ENCODE assay signal across 2 cellular contexts in the genomic region with DNA sequence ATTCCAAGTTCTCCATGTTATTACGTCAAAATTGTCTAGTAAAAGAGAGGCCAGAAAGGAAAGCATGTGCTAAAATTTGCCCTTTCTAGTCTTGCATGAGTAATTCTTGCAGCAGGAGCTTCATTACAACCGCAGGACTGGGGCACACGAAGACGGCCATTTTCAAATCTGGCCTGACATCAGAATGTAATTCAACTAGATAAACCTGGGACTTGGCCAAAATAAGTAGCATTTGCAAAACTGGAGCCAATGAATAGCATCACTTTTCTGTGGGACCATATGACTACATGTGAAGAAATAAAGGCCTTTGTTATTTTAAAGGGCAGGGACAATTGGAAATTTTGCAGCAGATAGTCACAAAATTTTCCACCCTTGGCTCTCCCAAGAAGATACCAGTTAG.
TF ChIP-seq lines count a peak whose summit lies in the region.

No MANE protein-coding gene starts in this region.

TF ChIP-seq in SK-N-SH, 30 proteins besides CTCF, POLR2A, EP300 and RAD21 (continued from another document):
- TF ChIP-seq, protein P1, sequence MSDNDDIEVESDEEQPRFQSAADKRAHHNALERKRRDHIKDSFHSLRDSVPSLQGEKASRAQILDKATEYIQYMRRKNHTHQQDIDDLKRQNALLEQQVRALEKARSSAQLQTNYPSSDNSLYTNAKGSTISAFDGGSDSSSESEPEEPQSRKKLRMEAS (IDR thresholded peaks at IDR 0.05; ENCODE audit: low read depth): 0 out of 2 replicates have a peak, but pooled peaks have one; percentile 31
- TF ChIP-seq GABPA (IDR thresholded peaks at IDR 0.05; ENCODE audit: low read depth) (no peak), NFIC (IDR thresholded peaks at IDR 0.05; ENCODE audit: borderline replicate concordance) (peak; percentile 54; the same call in 1 of the 2 replicates)

TF ChIP-seq in SK-N-SH treated with all-trans-retinoic acid at 6 μM for 48 hours, 23 proteins besides CTCF, POLR2A, EP300 and RAD21 (continued from another document):
- TF ChIP-seq, protein P2, sequence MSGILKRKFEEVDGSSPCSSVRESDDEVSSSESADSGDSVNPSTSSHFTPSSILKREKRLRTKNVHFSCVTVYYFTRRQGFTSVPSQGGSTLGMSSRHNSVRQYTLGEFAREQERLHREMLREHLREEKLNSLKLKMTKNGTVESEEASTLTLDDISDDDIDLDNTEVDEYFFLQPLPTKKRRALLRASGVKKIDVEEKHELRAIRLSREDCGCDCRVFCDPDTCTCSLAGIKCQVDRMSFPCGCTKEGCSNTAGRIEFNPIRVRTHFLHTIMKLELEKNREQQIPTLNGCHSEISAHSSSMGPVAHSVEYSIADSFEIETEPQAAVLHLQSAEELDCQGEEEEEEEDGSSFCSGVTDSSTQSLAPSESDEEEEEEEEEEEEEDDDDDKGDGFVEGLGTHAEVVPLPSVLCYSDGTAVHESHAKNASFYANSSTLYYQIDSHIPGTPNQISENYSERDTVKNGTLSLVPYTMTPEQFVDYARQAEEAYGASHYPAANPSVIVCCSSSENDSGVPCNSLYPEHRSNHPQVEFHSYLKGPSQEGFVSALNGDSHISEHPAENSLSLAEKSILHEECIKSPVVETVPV (CRISPR knock-in tag; IDR thresholded peaks at IDR 0.05): no peak
- TF ChIP-seq, protein P3, sequence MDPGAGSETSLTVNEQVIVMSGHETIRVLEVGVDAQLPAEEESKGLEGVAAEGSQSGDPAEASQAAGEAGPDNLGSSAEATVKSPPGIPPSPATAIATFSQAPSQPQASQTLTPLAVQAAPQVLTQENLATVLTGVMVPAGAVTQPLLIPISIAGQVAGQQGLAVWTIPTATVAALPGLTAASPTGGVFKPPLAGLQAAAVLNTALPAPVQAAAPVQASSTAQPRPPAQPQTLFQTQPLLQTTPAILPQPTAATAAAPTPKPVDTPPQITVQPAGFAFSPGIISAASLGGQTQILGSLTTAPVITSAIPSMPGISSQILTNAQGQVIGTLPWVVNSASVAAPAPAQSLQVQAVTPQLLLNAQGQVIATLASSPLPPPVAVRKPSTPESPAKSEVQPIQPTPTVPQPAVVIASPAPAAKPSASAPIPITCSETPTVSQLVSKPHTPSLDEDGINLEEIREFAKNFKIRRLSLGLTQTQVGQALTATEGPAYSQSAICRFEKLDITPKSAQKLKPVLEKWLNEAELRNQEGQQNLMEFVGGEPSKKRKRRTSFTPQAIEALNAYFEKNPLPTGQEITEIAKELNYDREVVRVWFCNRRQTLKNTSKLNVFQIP (CRISPR knock-in tag; IDR thresholded peaks at IDR 0.05; ENCODE audit: borderline replicate concordance, low read depth): no peak
- TF ChIP-seq CSDC2 (CRISPR knock-in tag; IDR thresholded peaks at IDR 0.05) (no peak), ISL1 (CRISPR knock-in tag; IDR thresholded peaks at IDR 0.05) (no peak; the same call in 1 of the 2 replicates), OSR1 (CRISPR knock-in tag; IDR thresholded peaks at IDR 0.05) (no peak), GLIS3 (CRISPR knock-in tag; IDR thresholded peaks at IDR 0.05) (no peak), TOX (CRISPR knock-in tag; IDR thresholded peaks at IDR 0.05; ENCODE audit: borderline replicate concordance) (no peak), ZNF565 (CRISPR knock-in tag; conservative IDR thresholded peaks at IDR 0.05; ENCODE audit: low read depth) (no peak)
- TF ChIP-seq, protein P4, sequence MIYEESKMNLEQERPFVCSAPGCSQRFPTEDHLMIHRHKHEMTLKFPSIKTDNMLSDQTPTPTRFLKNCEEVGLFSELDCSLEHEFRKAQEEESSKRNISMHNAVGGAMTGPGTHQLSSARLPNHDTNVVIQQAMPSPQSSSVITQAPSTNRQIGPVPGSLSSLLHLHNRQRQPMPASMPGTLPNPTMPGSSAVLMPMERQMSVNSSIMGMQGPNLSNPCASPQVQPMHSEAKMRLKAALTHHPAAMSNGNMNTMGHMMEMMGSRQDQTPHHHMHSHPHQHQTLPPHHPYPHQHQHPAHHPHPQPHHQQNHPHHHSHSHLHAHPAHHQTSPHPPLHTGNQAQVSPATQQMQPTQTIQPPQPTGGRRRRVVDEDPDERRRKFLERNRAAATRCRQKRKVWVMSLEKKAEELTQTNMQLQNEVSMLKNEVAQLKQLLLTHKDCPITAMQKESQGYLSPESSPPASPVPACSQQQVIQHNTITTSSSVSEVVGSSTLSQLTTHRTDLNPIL (CRISPR knock-in tag; IDR thresholded peaks at IDR 0.05; ENCODE audit: low read depth): no peak
